Comparison of ENCODE assay signal across 11 cellular contexts in the genomic region with DNA sequence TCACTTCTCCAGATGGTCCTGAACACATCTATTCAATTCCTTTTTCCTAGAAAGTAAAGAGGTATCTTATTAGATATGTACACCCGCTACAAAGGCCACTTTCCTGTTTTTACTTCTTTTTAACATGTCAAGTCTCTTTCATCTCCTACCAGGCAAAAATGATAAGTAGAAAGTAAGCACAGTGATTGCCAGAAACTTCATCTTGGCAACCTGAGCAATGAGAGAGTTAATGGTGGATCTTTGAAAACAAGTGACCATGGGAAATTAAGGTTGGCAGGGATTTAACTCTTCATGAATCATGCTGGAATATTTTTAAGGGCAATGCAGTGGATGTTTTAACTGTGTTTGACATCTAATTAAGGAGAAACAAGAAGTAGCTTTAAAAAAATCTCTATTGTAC. TPM values are rescaled to one million over a fixed set of nuclear protein-coding genes. Genes with fewer than 3 reads are reported as not detected.
DNase-seq lines count a peak whose midpoint lies in the region; ATAC-seq and TF ChIP-seq lines count a peak whose summit lies in the region.
"Had no signal": no experiment of that assay in that cellular context is flagged by ENCODE, and none has a peak within 500 bp of the region (broad histone marks: within the 10 kb centered on the region; RNA-seq: fewer than 3 reads in every experiment).

No MANE protein-coding gene starts in this region.

- H3K36me3 ChIP-seq in Panc1 (ENCODE audit: control insufficient read depth, insufficient read depth, low read length): no peaks in the 10 kb centered on the region
- H3K36me3 ChIP-seq: thyroid gland had no signal

- POLR2A ChIA-PET in Panc1 (lab: Charles Lee): no interaction called here

- H3K4me3 ChIP-seq in Panc1 (ENCODE audit: low read depth in 2 of 2, low read length in 2 of 2): peak overlapping the region; percentile 64 to 77

- ATAC-seq in Panc1 (no peak), HG03378 (IDR thresholded peaks at IDR 0.05; ENCODE audit: unreplicated experiment) (no peak), HG03135 (IDR thresholded peaks at IDR 0.05; ENCODE audit: unreplicated experiment) (no peak)

- peaks cover 33% of the 10 kb centered on the region for H3K4me1 ChIP-seq in Panc1 (ENCODE audit: control insufficient read depth, insufficient read depth, low read length)
- H3K4me1 ChIP-seq: thyroid gland had no signal

- no peak for TF ChIP-seq CTCF in Panc1 (IDR thresholded peaks at IDR 0.05)
- TF ChIP-seq CTCF in GM13977 (IDR thresholded peaks at IDR 0.05; ENCODE audit: extremely low read depth, insufficient read depth, missing control alignments): no peak

- H3K27me3 ChIP-seq in Panc1 (ENCODE audit: control insufficient read depth, insufficient read depth, low read length): no peaks in the 10 kb centered on the region
- H3K27me3 ChIP-seq: thyroid gland had no signal

- CTCF ChIA-PET in Panc1 (lab: Charles Lee): no interaction called here

- peak; percentile 53 for DNase-seq in ELR (ENCODE audit: low read depth)
- no peak for DNase-seq in Panc1 (ENCODE audit: low read depth, low spot score)
- peak; percentile 65 for DNase-seq in fibroblast of peridontal ligament (ENCODE audit: extremely low read depth)
- peak; percentile 55 for DNase-seq in renal cortical epithelial cell (ENCODE audit: low read depth)
- no peak for DNase-seq in GM13977 (ENCODE audit: low spot score)
- no peak for DNase-seq in RPMI8226
- DNase-seq: activated CD8-positive, alpha-beta memory T cell treated with anti-CD3 and anti-CD28 coated beads, Interleukin-2, amount 50 U/mL, for 48 hours; NCI-H1930; thyroid gland had no signal

- H3K27ac ChIP-seq in Panc1 (ENCODE audit: low read length): peak overlapping the region; percentile 78

- in situ Hi-C loops in Panc1 (cut with HindIII; ENCODE audit: low pct_unique_long_range_greater_than_20kb, low sequenced_read_pairs): no loop called here
- in situ Hi-C loops in GM13977 (cut with MboI; ENCODE audit: low pct_unique_long_range_greater_than_20kb, low sequenced_read_pairs, unreplicated experiment): no loop called here

- no peaks in the 10 kb centered on the region for H3K9me3 ChIP-seq in Panc1 (ENCODE audit: control insufficient read depth, insufficient read depth, low read depth, low read length)
- H3K9me3 ChIP-seq: thyroid gland had no signal

- intact Hi-C loops in Panc1 (cut with micrococcal nuclease; ENCODE audit: unreplicated experiment): loop anchor here (10.0 kb wide), 1 partner anchor 223 kb away; no protein-coding TSS in a partner anchor

- no TSS peak for BruUV-seq in Panc1 (replicated peaks; lab: Mats Ljungman, UMichigan)

RNA-seq across cellular contexts. Expression of a gene that starts 2.7 kb away (rescaled TPM):
- total RNA-seq in Panc1 (2021; ENCODE audit: unreplicated experiment) (43.3 TPM), renal cortical epithelial cell (7.1 and 16.0 TPM in 2 replicates)
- 16.7 TPM for polyA plus RNA-seq in Panc1 (2012; ENCODE audit: insufficient read length)

Comparison
In these comparisons a context has a peak if more than half of its experiments do, and no peak if none do; other contexts are left out.
1. DNase-seq: peak in ELR (single experiment), fibroblast of peridontal ligament (single experiment) and renal cortical epithelial cell (single experiment); none in Panc1 (single experiment), GM13977 (single experiment) and RPMI8226 (single experiment).